In genomic region chr12:109650808-109651207, GRCh38 we compare ENCODE assay signal across 25 cellular contexts.
DNase-seq lines count a peak whose midpoint lies in the region; ATAC-seq and TF ChIP-seq lines count a peak whose summit lies in the region.
"Had no signal": no experiment of that assay in that cellular context is flagged by ENCODE, and none has a peak within 500 bp of the region (broad histone marks: within the 10 kb centered on the region; RNA-seq: fewer than 3 reads in every experiment).

No MANE protein-coding gene starts in this region.

- H4K8ac ChIP-seq in mesendoderm (ENCODE audit: low read depth, low read length), result no peak overlapping the region

- no peak overlapping the region for H3K27ac Mint-ChIP-seq in neural progenitor cell
- H3K27ac Mint-ChIP-seq: CD4-positive, alpha-beta memory T cell; GM23338; T-helper 1 cell treated with Interleukin-12 subunit alpha and Interleukin-12 subunit beta and Interleukin-4 antibody, amounts not matched to agents 30 μg/mL and 1 μg/mL, for 36 hours had no signal

- H2AK5ac ChIP-seq in mesendoderm (ENCODE audit: low read length), result no peak overlapping the region

- no peaks in the 10 kb centered on the region for H3F3A ChIP-seq in neural progenitor cell (ENCODE audit: low read depth)

- H3K4me2 ChIP-seq in neural progenitor cell (no peak overlapping the region), mesendoderm (ENCODE audit: low read length) (no peak overlapping the region)
- H3K4me2 ChIP-seq: GM23338 had no signal

- H2BK120ac ChIP-seq in mesendoderm (ENCODE audit: low read depth, low read length), result no peak overlapping the region

- H2AFZ ChIP-seq in neural progenitor cell (replicated peaks), result no peak overlapping the region
- H2AFZ ChIP-seq: GM23338 had no signal

- no peak overlapping the region for H2BK5ac ChIP-seq in mesendoderm (ENCODE audit: low read length)

- peak; percentile 51 for DNase-seq in DMS53 (lab: John Stamatoyannopoulos, UW)
- no peak for DNase-seq in DMS53 treated with DMSO at 0.1 percent for 48 hours (lab: John Stamatoyannopoulos, UW; ENCODE audit: unreplicated experiment)
- peak; percentile 69 for DNase-seq in NCI-H1436 (lab: John Stamatoyannopoulos, UW)
- peak; percentile 49 for DNase-seq in NCI-H69 (lab: John Stamatoyannopoulos, UW)
- DNase-seq in neural progenitor cell (ENCODE audit: low spot score), result no peak
- no peak for DNase-seq in mesendoderm
- no peak for DNase-seq in islet precursor cell
- DNase-seq: ACHN; Calu3; CD4-positive, alpha-beta memory T cell; DMS153; GDM1; KBM-7; NCI-H1092 treated with DMSO at 0.1 percent for 48 hours; NCI-H748 treated with DMSO at 0.1 percent for 48 hours; Peyer's patch; SJCRH30; T1000 had no signal

- H3K18ac ChIP-seq in mesendoderm (ENCODE audit: low read length), result no peak overlapping the region

- H3K27me3 ChIP-seq in neural progenitor cell (no peaks in the 10 kb centered on the region), mesendoderm (ENCODE audit: insufficient read depth, low read length, poor library complexity) (no peaks in the 10 kb centered on the region)
- H3K27me3 ChIP-seq: BLaER1 treated with 17β-estradiol and CSF1 and Interleukin-3, amounts not matched to agents 10 nM and 100 nM; Peyer's patch had no signal

- no peak overlapping the region for H2BK15ac ChIP-seq in mesendoderm (replicated peaks; ENCODE audit: low read depth)

- no peaks in the 10 kb centered on the region for H3K9me3 ChIP-seq in neural progenitor cell (ENCODE audit: low read depth)
- H3K9me3 ChIP-seq: BLaER1 treated with 17β-estradiol and CSF1 and Interleukin-3, amounts not matched to agents 10 nM and 100 nM; HAP-1; Peyer's patch; SJCRH30 had no signal

- no peak overlapping the region for H3K4ac ChIP-seq in mesendoderm (ENCODE audit: low read depth, low read length)

- peaks cover 18% of the 10 kb centered on the region for H3K4me1 Mint-ChIP-seq in neural progenitor cell
- H3K4me1 Mint-ChIP-seq: CD4-positive, alpha-beta memory T cell had no signal

- no peak overlapping the region for H4K5ac ChIP-seq in mesendoderm (ENCODE audit: low read length)

- TF ChIP-seq POLR2A in GM18505 (IDR thresholded peaks at IDR 0.05; ENCODE audit: borderline replicate concordance, extremely low read depth, insufficient read depth, insufficient read length), result no peak

- no peak overlapping the region for H3K4me3 ChIP-seq in neural progenitor cell
- H3K4me3 ChIP-seq in mesendoderm (ENCODE audit: low read length), result no peak overlapping the region
- H3K4me3 ChIP-seq: BLaER1 treated with 17β-estradiol and CSF1 and Interleukin-3, amounts not matched to agents 10 nM and 100 nM; GM23338; HAP-1; Peyer's patch; SJCRH30 had no signal

- H3K4me3 Mint-ChIP-seq in neural progenitor cell, result peak overlapping the region; percentile 27
- H3K4me3 Mint-ChIP-seq: CD4-positive, alpha-beta memory T cell; GM23338; T-helper 1 cell treated with Interleukin-12 subunit alpha and Interleukin-12 subunit beta and Interleukin-4 antibody, amounts not matched to agents 30 μg/mL and 1 μg/mL, for 36 hours had no signal

- H3K79me2 ChIP-seq in neural progenitor cell (ENCODE audit: low read depth) (no peaks in the 10 kb centered on the region), mesendoderm (ENCODE audit: control insufficient read depth, insufficient read depth, low read length) (no peaks in the 10 kb centered on the region)

- H3K56ac ChIP-seq in mesendoderm (ENCODE audit: low read length), result no peak overlapping the region

- H3K36me3 ChIP-seq in neural progenitor cell (no peaks in the 10 kb centered on the region), mesendoderm (ENCODE audit: control insufficient read depth, insufficient read depth, low read length) (no peaks in the 10 kb centered on the region)
- H3K36me3 ChIP-seq: BLaER1 treated with 17β-estradiol and CSF1 and Interleukin-3, amounts not matched to agents 10 nM and 100 nM; HAP-1; Peyer's patch; SJCRH30 had no signal

- no peak overlapping the region for H3K23ac ChIP-seq in mesendoderm (ENCODE audit: low read length)

- no peaks in the 10 kb centered on the region for H4K20me1 ChIP-seq in neural progenitor cell (ENCODE audit: low read depth)
- H4K20me1 ChIP-seq: BLaER1 treated with 17β-estradiol and CSF1 and Interleukin-3, amounts not matched to agents 10 nM and 100 nM had no signal

- no peak for TF ChIP-seq CTCF in neural progenitor cell (IDR thresholded peaks at IDR 0.05)

- H3K36me3 Mint-ChIP-seq in neural progenitor cell, result no peaks in the 10 kb centered on the region
- H3K36me3 Mint-ChIP-seq: CD4-positive, alpha-beta memory T cell had no signal

- no peaks in the 10 kb centered on the region for H3K9me3 Mint-ChIP-seq in neural progenitor cell
- H3K9me3 Mint-ChIP-seq: CD4-positive, alpha-beta memory T cell; GM23338; T-helper 1 cell treated with Interleukin-12 subunit alpha and Interleukin-12 subunit beta and Interleukin-4 antibody, amounts not matched to agents 30 μg/mL and 1 μg/mL, for 36 hours had no signal

- peaks cover 18% of the 10 kb centered on the region for H3K27me3 Mint-ChIP-seq in neural progenitor cell (ENCODE audit: insufficient read depth, low read depth)

- H3K4me1 ChIP-seq in neural progenitor cell (peaks cover 13% of the 10 kb centered on the region), mesendoderm (ENCODE audit: control insufficient read depth, low read depth, low read length) (no peaks in the 10 kb centered on the region)
- H3K4me1 ChIP-seq: SJCRH30 had no signal

- no peak overlapping the region for H3K9ac ChIP-seq in neural progenitor cell
- no peak overlapping the region for H3K9ac ChIP-seq in mesendoderm (ENCODE audit: low read length)
- H3K9ac ChIP-seq: BLaER1 treated with 17β-estradiol and CSF1 and Interleukin-3, amounts not matched to agents 10 nM and 100 nM had no signal

- H3K27ac ChIP-seq in neural progenitor cell (no peak overlapping the region), mesendoderm (ENCODE audit: low read depth, low read length) (no peak overlapping the region)
- H3K27ac ChIP-seq: 22Rv1; BLaER1 treated with 17β-estradiol and CSF1 and Interleukin-3, amounts not matched to agents 10 nM and 100 nM; HL-60; Peyer's patch; SJCRH30 had no signal

- WGBS in mesendoderm (ENCODE audit: extremely low coverage, insufficient coverage, low lambda C conversion rate), result no CpG with 5 or more reads among the region's 4 CpGs

- H3K79me1 ChIP-seq in mesendoderm (ENCODE audit: low read length), result no peaks in the 10 kb centered on the region

- ATAC-seq in GM18505 (IDR thresholded peaks at IDR 0.05; ENCODE audit: unreplicated experiment), result no peak
- ATAC-seq: GM23338 had no signal

Comparison
In these comparisons a context has a peak if more than half of its experiments do, and no peak if none do; other contexts are left out.
1. DNase-seq: peak in DMS53 (single experiment), NCI-H1436 (single experiment) and NCI-H69 (single experiment); none in DMS53 treated with DMSO at 0.1 percent for 48 hours (single experiment), neural progenitor cell (single experiment), mesendoderm (single experiment) and islet precursor cell (single experiment).